8 cellular contexts compared by ENCODE assay signal in genomic region chr2:162126145-162126926, GRCh38. TPM values are rescaled to one million over a fixed set of nuclear protein-coding genes. Genes with fewer than 3 reads are reported as not detected.
DNase-seq lines count a peak whose midpoint lies in the region; ATAC-seq, FAIRE-seq and TF ChIP-seq lines count a peak whose summit lies in the region.

No MANE protein-coding gene starts in this region.

- TF ChIP-seq CTCF in dorsolateral prefrontal cortex (IDR thresholded peaks at IDR 0.05 in 54 of 56, conservative IDR thresholded peaks at IDR 0.05 in 2 of 56; ENCODE audit: low read depth in 1 of 56, partially characterized antibody in 56 of 56): no peak

- 69% methylated on average over 3 of the region's 3 CpGs for WGBS in right cardiac atrium

- peak; percentile 13 for DNase-seq in GM12891 (ENCODE audit: insufficient read length, low spot score)
- peak in 3 of 10 donors; percentile 16 to 40 (median 36) for DNase-seq in dorsolateral prefrontal cortex
- no peak for DNase-seq in left cardiac atrium
- DNase-seq in right cardiac atrium: no peak
- no peak for DNase-seq in GOT3 (lab: John Stamatoyannopoulos, UW)

- no peaks in the 10 kb centered on the region for H3K27me3 ChIP-seq in dorsolateral prefrontal cortex
- no peaks in the 10 kb centered on the region for H3K27me3 ChIP-seq in right cardiac atrium (ENCODE audit: control insufficient read depth, insufficient read depth)

- TF ChIP-seq POLR2A in GM12891 (IDR thresholded peaks at IDR 0.05; ENCODE audit: low read depth, low read length): no peak

- peak; percentile 38 for FAIRE-seq in GM12891 (lab: Jason Lieb, UNC)

- ATAC-seq in GM21390 (IDR thresholded peaks at IDR 0.05; ENCODE audit: unreplicated experiment) (peak; percentile 92), HG03442 (IDR thresholded peaks at IDR 0.05; ENCODE audit: unreplicated experiment) (peak; percentile 94), GM18873 (IDR thresholded peaks at IDR 0.05; ENCODE audit: low FRiP score, unreplicated experiment) (no peak), left cardiac atrium (no peak), right cardiac atrium (no peak)

- H3K4me3 ChIP-seq in dorsolateral prefrontal cortex (no peak overlapping the region), right cardiac atrium (ENCODE audit: low read length) (no peak overlapping the region)

- no peaks in the 10 kb centered on the region for H3K4me1 ChIP-seq in right cardiac atrium (ENCODE audit: control insufficient read depth, insufficient read depth, low read length)

- H3K27ac ChIP-seq in dorsolateral prefrontal cortex (peak overlapping the region in 43 of 59 donors; percentile 1 to 78 (median 44)), right cardiac atrium (ENCODE audit: low read length) (no peak overlapping the region)

- intact Hi-C loops in dorsolateral prefrontal cortex (cut with DNase I): loop anchor here in 1 of 2 donors (10.0 kb wide), 1 partner anchor 542 kb away; no protein-coding TSS in a partner anchor
- intact Hi-C loops in left cardiac atrium (cut with DNase I): loop anchor here in 1 of 2 donors (10.0 kb wide), 1 partner anchor 542 kb away; no protein-coding TSS in a partner anchor
- intact Hi-C loops in right cardiac atrium (cut with DNase I): loop anchor here in 1 of 4 donors (2.0 kb wide), 1 partner anchor 118 kb away; no protein-coding TSS in a partner anchor

- no peaks in the 10 kb centered on the region for H3K9me3 ChIP-seq in right cardiac atrium (ENCODE audit: control insufficient read depth, low read length)

TF ChIP-seq in GM12891, 5 proteins besides CTCF, POLR2A, EP300 and RAD21:
- peak; percentile 98 for TF ChIP-seq SPI1 (IDR thresholded peaks at IDR 0.05; ENCODE audit: low read depth, low read length)
- no peak for TF ChIP-seq POLR2AphosphoS5 (IDR thresholded peaks at IDR 0.05; ENCODE audit: low read depth, low read length)
- TF ChIP-seq TAF1 (IDR thresholded peaks at IDR 0.05; ENCODE audit: low read depth, low read length): no peak
- peak; percentile 62; the same call in 1 of the 2 replicates for TF ChIP-seq POU2F2 (IDR thresholded peaks at IDR 0.05; ENCODE audit: low read depth, low read length)

RNA-seq across cellular contexts. Expression of gene GCG, which starts 25.7 kb away (rescaled TPM):
- not detected for polyA plus RNA-seq in GM12891 (2012; ENCODE audit: low read depth, missing spikeins)
- total RNA-seq in dorsolateral prefrontal cortex: not detected
- total RNA-seq in left cardiac atrium: not detected
- total RNA-seq in right cardiac atrium: not detected
- polyA plus RNA-seq in right cardiac atrium: not detected

RNA-seq across cellular contexts. Expression of gene DPP4, which starts 52.3 kb away (rescaled TPM):
- polyA plus RNA-seq in GM12891 (2012; ENCODE audit: low read depth, missing spikeins): 0.19 TPM
- total RNA-seq in dorsolateral prefrontal cortex (10 to 100 TPM in 4 of 120 experiments, 1 to 10 TPM in 116; 2.0 to 17.4 (median 5.3) TPM), left cardiac atrium (1 to 10 TPM; 1.7 to 2.0 TPM), right cardiac atrium (under 1 TPM; 0.54 to 0.77 (median 0.59) TPM)
- 0.52 TPM for polyA plus RNA-seq in right cardiac atrium

Comparison
In these comparisons a context has a peak if more than half of its experiments do, and no peak if none do; other contexts are left out.
1. ATAC-seq: peak in GM21390 (single experiment) and HG03442 (single experiment); none in GM18873 (single experiment), left cardiac atrium (0 of 2) and right cardiac atrium (0 of 2).